ENCODE assay signal across 14 cellular contexts in the genomic region with DNA sequence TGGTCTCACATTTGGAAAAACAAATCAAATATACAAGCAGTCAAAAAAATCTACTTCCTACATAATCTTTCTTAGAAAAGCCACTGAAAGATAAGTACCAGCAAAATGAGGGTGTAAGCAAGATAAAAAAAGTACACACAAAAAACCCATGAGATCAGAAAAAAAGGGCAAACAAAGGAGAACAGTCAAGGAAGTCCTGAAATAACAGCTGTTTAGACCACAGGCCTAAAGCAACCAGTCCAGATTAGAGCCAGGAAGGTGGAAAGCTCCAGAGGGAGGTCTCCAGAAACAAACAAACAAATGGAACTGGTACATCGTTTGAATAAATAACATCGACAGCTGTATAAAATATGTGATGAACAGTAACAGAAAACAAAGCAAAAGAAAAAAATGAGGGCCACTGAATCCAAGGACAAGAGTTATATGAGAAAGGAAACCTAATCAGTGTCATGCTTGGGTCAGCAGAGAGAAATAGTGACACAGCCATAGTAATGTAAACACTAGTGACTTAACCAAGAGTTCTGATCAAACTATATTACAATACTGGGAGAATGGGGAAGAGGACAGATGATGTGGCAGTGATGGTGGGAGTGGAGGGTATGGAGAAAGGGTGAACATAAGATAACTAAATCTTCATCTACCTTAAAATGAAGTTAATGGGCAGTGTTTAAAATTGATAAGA.
DNase-seq lines count a peak whose midpoint lies in the region; ATAC-seq, FAIRE-seq and TF ChIP-seq lines count a peak whose summit lies in the region.
"Had no signal": no experiment of that assay in that cellular context is flagged by ENCODE, and none has a peak within 500 bp of the region (broad histone marks: within the 10 kb centered on the region; RNA-seq: fewer than 3 reads in every experiment).

No MANE protein-coding gene starts in this region.

- no peak overlapping the region for H3K4me3 Mint-ChIP-seq in activated CD8-positive, alpha-beta memory T cell treated with anti-CD3 and anti-CD28 coated beads, Interleukin-2, amount 10 ng/mL, durations not matched to agents 7 days and 5 days
- no peak overlapping the region for H3K4me3 Mint-ChIP-seq in T-cell
- H3K4me3 Mint-ChIP-seq: H9 had no signal

- no peaks in the 10 kb centered on the region for H3K9me3 ChIP-seq in pancreas
- H3K9me3 ChIP-seq: adrenal gland, colonic mucosa, suprapubic skin had no signal

- no peak for DNase-seq in activated CD8-positive, alpha-beta memory T cell treated with anti-CD3 and anti-CD28 coated beads, Interleukin-2, amount 10 ng/mL, durations not matched to agents 7 days and 5 days
- no peak for DNase-seq in activated CD8-positive, alpha-beta memory T cell treated with anti-CD3 and anti-CD28 coated beads, Interleukin-2, amount 50 U/mL, for 4 hours
- no peak for DNase-seq in T-cell
- DNase-seq in dermis microvascular lymphatic vessel endothelial cell (ENCODE audit: low read depth in 2 of 2), result peak; percentile 55 to 93
- DNase-seq in pancreas, result no peak
- no peak for DNase-seq in SHP77 (lab: John Stamatoyannopoulos, UW)
- DNase-seq in nucleus accumbens (lab: John Stamatoyannopoulos, UW), result no peak
- DNase-seq: adrenal gland, colonic mucosa, H9 had no signal

- peak overlapping the region in 1 of 4 donors; percentile 23 for H3K27ac ChIP-seq in pancreas
- H3K27ac ChIP-seq: adrenal gland, colonic mucosa, parathyroid adenoma, suprapubic skin had no signal

- H3K27ac Mint-ChIP-seq in activated CD8-positive, alpha-beta memory T cell treated with anti-CD3 and anti-CD28 coated beads, Interleukin-2, amount 10 ng/mL, durations not matched to agents 7 days and 5 days, result peak overlapping the region; percentile 78
- H3K27ac Mint-ChIP-seq in T-cell, result peak overlapping the region; percentile 18 to 74

- peaks cover 0 to 9% (median 0%) of the 10 kb centered on the region in 3 donors for H3K36me3 ChIP-seq in pancreas
- H3K36me3 ChIP-seq: adrenal gland, colonic mucosa had no signal

- WGBS in pancreas, 2 donors, result 48 to 49% methylated on average over 2 of the region's 2 CpGs

- no peaks in the 10 kb centered on the region for H3K27me3 Mint-ChIP-seq in activated CD8-positive, alpha-beta memory T cell treated with anti-CD3 and anti-CD28 coated beads, Interleukin-2, amount 10 ng/mL, durations not matched to agents 7 days and 5 days
- no peaks in the 10 kb centered on the region for H3K27me3 Mint-ChIP-seq in T-cell

- POLR2A ChIA-PET in T-cell (lab: Charles Lee), result interaction anchor here (0.5 kb wide), 2 partner anchors 12 to 31 kb away, joined by 3 to 5 read pairs; no protein-coding TSS in a partner anchor

- FAIRE-seq in pancreas (lab: Jason Lieb, UNC), result no peak

- no peak for TF ChIP-seq CTCF in pancreas (IDR thresholded peaks at IDR 0.05)

- H3K4me1 Mint-ChIP-seq in activated CD8-positive, alpha-beta memory T cell treated with anti-CD3 and anti-CD28 coated beads, Interleukin-2, amount 10 ng/mL, durations not matched to agents 7 days and 5 days, result peaks cover 42% of the 10 kb centered on the region
- peaks cover 17 to 25% (median 21%) of the 10 kb centered on the region in 3 donors for H3K4me1 Mint-ChIP-seq in T-cell

- no peaks in the 10 kb centered on the region for H3K27me3 ChIP-seq in pancreas
- H3K27me3 ChIP-seq: adrenal gland, colonic mucosa, suprapubic skin had no signal

- peak; percentile 52 for ATAC-seq in activated CD8-positive, alpha-beta memory T cell treated with anti-CD3 and anti-CD28 coated beads, Interleukin-2, amount 10 ng/mL, durations not matched to agents 7 days and 5 days
- no peak for ATAC-seq in T-cell (replicated peaks in 1 of 4)
- ATAC-seq in pancreas, result peak; percentile 50 to 74 (median 53)
- ATAC-seq in GM18511 (IDR thresholded peaks at IDR 0.05; ENCODE audit: unreplicated experiment), result no peak

- H3K4me3 ChIP-seq in pancreas, result no peak overlapping the region
- H3K4me3 ChIP-seq: adrenal gland, colonic mucosa, lung, suprapubic skin had no signal

- no peaks in the 10 kb centered on the region for H3K9me3 Mint-ChIP-seq in activated CD8-positive, alpha-beta memory T cell treated with anti-CD3 and anti-CD28 coated beads, Interleukin-2, amount 10 ng/mL, durations not matched to agents 7 days and 5 days (ENCODE audit: low read depth)
- no peaks in the 10 kb centered on the region for H3K9me3 Mint-ChIP-seq in T-cell
- H3K9me3 Mint-ChIP-seq: H9 had no signal

- intact Hi-C loops in pancreas (cut with DNase I), result no loop called here

- CTCF ChIA-PET in activated CD8-positive, alpha-beta memory T cell treated with anti-CD3 and anti-CD28 coated beads, Interleukin-2, amount 10 ng/mL, durations not matched to agents 7 days and 5 days (lab: Charles Lee), result no interaction called here
- CTCF ChIA-PET in T-cell (lab: Charles Lee), result no interaction called here

- H3K4me1 ChIP-seq in pancreas, result no peaks in the 10 kb centered on the region
- H3K4me1 ChIP-seq: colonic mucosa, suprapubic skin had no signal

- H3K36me3 Mint-ChIP-seq in activated CD8-positive, alpha-beta memory T cell treated with anti-CD3 and anti-CD28 coated beads, Interleukin-2, amount 10 ng/mL, durations not matched to agents 7 days and 5 days, result peaks cover 46% of the 10 kb centered on the region
- H3K36me3 Mint-ChIP-seq in T-cell, result peaks cover 35% of the 10 kb centered on the region

Comparison
In these comparisons a context has a peak if more than half of its experiments do, and no peak if none do; other contexts are left out.
1. ATAC-seq: peak in activated CD8-positive, alpha-beta memory T cell treated with anti-CD3 and anti-CD28 coated beads, Interleukin-2, amount 10 ng/mL, durations not matched to agents 7 days and 5 days (single experiment) and pancreas (4 of 4); none in T-cell (0 of 4) and GM18511 (single experiment).
2. DNase-seq: peak in dermis microvascular lymphatic vessel endothelial cell (2 of 2); none in activated CD8-positive, alpha-beta memory T cell treated with anti-CD3 and anti-CD28 coated beads, Interleukin-2, amount 10 ng/mL, durations not matched to agents 7 days and 5 days (single experiment), activated CD8-positive, alpha-beta memory T cell treated with anti-CD3 and anti-CD28 coated beads, Interleukin-2, amount 50 U/mL, for 4 hours (single experiment), T-cell (0 of 34), pancreas (0 of 6), SHP77 (0 of 2) and nucleus accumbens (0 of 56).